Comparison of ENCODE assay signal across 24 cellular contexts in the genomic region with DNA sequence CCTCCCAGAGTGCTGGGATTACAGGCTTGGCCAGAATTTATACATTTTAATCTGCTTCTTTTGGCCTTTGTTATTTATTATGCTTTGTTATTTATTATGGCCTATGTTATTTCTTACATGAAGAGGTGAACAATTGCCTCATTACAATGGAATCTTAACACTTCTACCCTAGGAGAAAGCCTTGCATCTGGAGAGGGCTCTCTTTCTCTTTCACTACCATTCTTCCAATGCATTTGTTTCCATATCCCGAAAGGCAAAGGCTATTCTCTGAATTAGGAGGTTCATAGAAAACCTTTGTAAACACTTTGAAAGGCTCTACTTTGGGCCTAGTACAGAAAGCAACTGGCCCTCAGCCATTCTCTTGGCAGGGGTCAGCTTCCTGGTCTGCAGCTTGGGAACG.
"Had no signal": no experiment of that assay in that cellular context is flagged by ENCODE, and none has a peak within 500 bp of the region (broad histone marks: within the 10 kb centered on the region; RNA-seq: fewer than 3 reads in every experiment).

No MANE protein-coding gene starts in this region.

- H3K4me1 ChIP-seq: colonic mucosa, esophagus squamous epithelium, gastroesophageal sphincter had no signal

- H3K27me3 ChIP-seq: colonic mucosa had no signal

- H3K36me3 Mint-ChIP-seq: activated naive CD8-positive, alpha-beta T cell had no signal

- H3K4me3 ChIP-seq: colonic mucosa, esophagus squamous epithelium, gastroesophageal sphincter had no signal

- H3K9me3 Mint-ChIP-seq: activated B cell treated with CpG ODN at 0.5 μM for 24 hours; activated CD8-positive, alpha-beta T cell treated with anti-CD3 and anti-CD28 coated beads for 36 hours; activated T-cell treated with anti-CD3 and anti-CD28 coated beads, Interleukin-2, amount 50 U/mL, for 4 hours; activated T-helper 17 cell treated with anti-CD3 and anti-CD28 coated beads, Interleukin-2, amount 50 U/mL, for 72 hours; T-helper 1 cell treated with Interleukin-12 subunit alpha and Interleukin-12 subunit beta and Interleukin-4 antibody, amounts not matched to agents 30 μg/mL and 1 μg/mL, for 36 hours had no signal

- H3K27ac ChIP-seq: colonic mucosa, epithelial cell of prostate, esophagus squamous epithelium, gastroesophageal sphincter, WERI-Rb-1 had no signal

- H3K27ac Mint-ChIP-seq: activated B cell treated with CpG ODN at 0.5 μM for 24 hours; activated CD8-positive, alpha-beta T cell treated with anti-CD3 and anti-CD28 coated beads for 36 hours; activated naive CD8-positive, alpha-beta T cell; activated T-helper 17 cell treated with anti-CD3 and anti-CD28 coated beads, Interleukin-2, amount 50 U/mL, for 72 hours; T-helper 1 cell treated with Interleukin-12 subunit alpha and Interleukin-12 subunit beta and Interleukin-4 antibody, amounts not matched to agents 30 μg/mL and 1 μg/mL, for 36 hours had no signal

- DNase-seq: activated B cell treated with CpG ODN at 0.5 μM for 24 hours; activated CD4-positive, alpha-beta T cell treated with anti-CD3 and anti-CD28 coated beads for 48 hours; activated CD4-positive, alpha-beta T cell treated with anti-CD3 and anti-CD28 coated beads, Interleukin-2, amount 50 U/mL, for 1 hour; activated CD4-positive, alpha-beta T cell treated with anti-CD3 and anti-CD28 coated beads, Interleukin-2, amount 50 U/mL, for 48 hours; activated CD8-positive, alpha-beta memory T cell treated with anti-CD3 and anti-CD28 coated beads for 24 hours; activated CD8-positive, alpha-beta T cell treated with anti-CD3 and anti-CD28 coated beads for 36 hours; activated effector memory CD4-positive, alpha-beta T cell treated with Interleukin-2 at 50 U/mL for 16 hours; activated gamma-delta T cell treated with Interleukin-2 at 50 U/mL for 16 hours; activated naive CD4-positive, alpha-beta T cell treated with anti-CD3 and anti-CD28 coated beads, Interleukin-2, amount 50 U/mL, for 16 hours; activated naive CD4-positive, alpha-beta T cell treated with Interleukin-2 at 50 U/mL for 16 hours; activated T-cell treated with anti-CD3 and anti-CD28 coated beads, Interleukin-2, amount 50 U/mL, for 4 hours; amniotic stem cell; colonic mucosa; effector CD8-positive, alpha-beta T cell; esophagus squamous epithelium; foreskin melanocyte; T-helper 9 cell; WERI-Rb-1 had no signal

- H3K36me3 ChIP-seq: colonic mucosa, esophagus squamous epithelium, gastroesophageal sphincter, WERI-Rb-1 had no signal

- ATAC-seq: activated CD4-positive, CD25-positive, alpha-beta regulatory T cell treated with anti-CD3 and anti-CD28 coated beads, Interleukin-2, amount 50 U/mL, for 24 hours; activated CD8-positive, alpha-beta T cell treated with anti-CD3 and anti-CD28 coated beads for 36 hours; activated T-cell treated with anti-CD3 and anti-CD28 coated beads, Interleukin-2, amount 50 U/mL, for 4 hours; activated T-helper 17 cell treated with anti-CD3 and anti-CD28 coated beads, Interleukin-2, amount 50 U/mL, for 72 hours; gastroesophageal sphincter had no signal

- H3K9me3 ChIP-seq: colonic mucosa, esophagus squamous epithelium, gastroesophageal sphincter had no signal

- H3K4me3 Mint-ChIP-seq: activated B cell treated with CpG ODN at 0.5 μM for 24 hours; activated CD8-positive, alpha-beta T cell treated with anti-CD3 and anti-CD28 coated beads for 36 hours; activated naive CD8-positive, alpha-beta T cell; activated T-cell treated with anti-CD3 and anti-CD28 coated beads, Interleukin-2, amount 50 U/mL, for 4 hours; activated T-helper 17 cell treated with anti-CD3 and anti-CD28 coated beads, Interleukin-2, amount 50 U/mL, for 72 hours; T-helper 1 cell treated with Interleukin-12 subunit alpha and Interleukin-12 subunit beta and Interleukin-4 antibody, amounts not matched to agents 30 μg/mL and 1 μg/mL, for 36 hours had no signal

- H3K4me1 Mint-ChIP-seq: activated B cell treated with CpG ODN at 0.5 μM for 24 hours; activated T-helper 17 cell treated with anti-CD3 and anti-CD28 coated beads, Interleukin-2, amount 50 U/mL, for 72 hours had no signal
